In the genomic region with DNA sequence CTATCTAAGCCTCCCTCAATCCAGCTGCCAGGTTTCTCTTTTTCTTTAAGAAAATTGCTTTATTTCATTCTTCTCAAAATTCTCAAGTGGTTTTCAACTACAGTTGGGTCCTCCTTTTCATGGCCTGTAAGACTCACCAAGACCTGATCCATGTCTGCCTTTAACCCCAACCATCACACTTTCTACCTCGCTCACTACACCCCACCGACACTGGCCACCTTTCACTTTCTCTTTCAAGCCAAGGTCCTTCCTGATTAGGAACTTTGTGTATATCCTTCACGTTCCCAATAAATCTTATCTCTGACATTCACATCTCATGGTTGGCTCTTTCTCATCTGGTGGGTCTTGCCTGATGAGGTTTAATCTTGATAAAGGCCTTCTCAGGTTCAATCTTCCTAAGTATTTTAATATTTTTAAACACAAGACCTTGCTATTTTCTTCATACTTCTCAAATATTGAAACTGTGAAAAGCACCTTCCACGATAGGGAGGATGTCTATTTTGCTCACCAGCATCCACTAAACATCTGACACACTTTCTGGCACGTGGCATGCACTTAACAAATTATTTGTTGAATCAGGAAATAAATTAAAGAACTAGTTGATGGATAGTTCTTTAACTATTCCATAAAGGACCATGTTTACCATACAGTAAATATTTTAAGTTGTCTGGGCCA, we compare ENCODE assay signal across 11 cellular contexts.
DNase-seq lines count a peak whose midpoint lies in the region; ATAC-seq and TF ChIP-seq lines count a peak whose summit lies in the region.
"Had no signal": no experiment of that assay in that cellular context is flagged by ENCODE, and none has a peak within 500 bp of the region (broad histone marks: within the 10 kb centered on the region; RNA-seq: fewer than 3 reads in every experiment).

No MANE protein-coding gene starts in this region.

- H3K27me3 Mint-ChIP-seq in T-helper 2 cell treated with Interferon-gamma antibody and Interleukin-4, amounts not matched to agents 5 μg/mL and 100 μg/mL, for 36 hours (ENCODE audit: low read depth), result no peaks in the 10 kb centered on the region

- POLR2A ChIA-PET in GM10248 (lab: Yijun Ruan, JAX), result interaction anchor here (0.6 kb wide), 1 partner anchor 484 kb away, joined by 3 read pairs; no protein-coding TSS in a partner anchor

- peaks cover 0 to 4% (median 0%) of the 10 kb centered on the region in 3 donors for H3K27me3 ChIP-seq in psoas muscle (ENCODE audit: insufficient read depth in 3 of 3, low read length in 2 of 3)

- peak overlapping the region; percentile 63 for H3K27ac Mint-ChIP-seq in T-helper 2 cell treated with Interferon-gamma antibody and Interleukin-4, amounts not matched to agents 5 μg/mL and 100 μg/mL, for 36 hours

- 71 to 79% (median 72%) methylated on average over 5 of the region's 5 CpGs for WGBS in psoas muscle, 3 donors

- ATAC-seq in GM19328 (IDR thresholded peaks at IDR 0.05; ENCODE audit: unreplicated experiment), result peak; percentile 81
- peak; percentile 89 for ATAC-seq in HG03025 (IDR thresholded peaks at IDR 0.05; ENCODE audit: low FRiP score, unreplicated experiment)
- ATAC-seq in psoas muscle, result no peak
- ATAC-seq: sciatic nerve had no signal

- no peaks in the 10 kb centered on the region for H3K36me3 Mint-ChIP-seq in T-helper 2 cell treated with Interferon-gamma antibody and Interleukin-4, amounts not matched to agents 5 μg/mL and 100 μg/mL, for 36 hours (ENCODE audit: low read depth)

- peak; percentile 31 for DNase-seq in GM10248 (ENCODE audit: extremely low spot score)
- no peak for DNase-seq in T-helper 2 cell treated with Interferon-gamma antibody and Interleukin-4, amounts not matched to agents 5 μg/mL and 100 μg/mL, for 36 hours (ENCODE audit: low spot score)
- no peak for DNase-seq in mesenteric fat pad (ENCODE audit: low spot score)
- DNase-seq in HK-2 (ENCODE audit: unreplicated experiment), result no peak
- DNase-seq in HuH-7.5 (ENCODE audit: low spot score), result no peak
- DNase-seq in psoas muscle, result no peak
- DNase-seq: DMS53; effector CD8-positive, alpha-beta T cell had no signal

- no peaks in the 10 kb centered on the region for H3K4me1 ChIP-seq in psoas muscle

- no peaks in the 10 kb centered on the region for H3K36me3 ChIP-seq in psoas muscle (ENCODE audit: insufficient read depth in 1 of 2, low read depth in 1 of 2)

- no peak overlapping the region for H3K4me3 ChIP-seq in psoas muscle

- CTCF ChIA-PET in GM10248 (lab: Yijun Ruan, JAX), result no interaction called here

- peaks cover 4% of the 10 kb centered on the region for H3K4me1 Mint-ChIP-seq in T-helper 2 cell treated with Interferon-gamma antibody and Interleukin-4, amounts not matched to agents 5 μg/mL and 100 μg/mL, for 36 hours (ENCODE audit: low read depth)

- no peak for TF ChIP-seq CTCF in GM10248 (IDR thresholded peaks at IDR 0.05; ENCODE audit: control extremely low read depth, extremely low read depth, low read depth, missing control alignments)
- no peak for TF ChIP-seq CTCF in psoas muscle (IDR thresholded peaks at IDR 0.05)

- no peaks in the 10 kb centered on the region for H3K9me3 Mint-ChIP-seq in T-helper 2 cell treated with Interferon-gamma antibody and Interleukin-4, amounts not matched to agents 5 μg/mL and 100 μg/mL, for 36 hours

- H3K4me3 Mint-ChIP-seq in T-helper 2 cell treated with Interferon-gamma antibody and Interleukin-4, amounts not matched to agents 5 μg/mL and 100 μg/mL, for 36 hours, result peak overlapping the region; percentile 56

- no peak overlapping the region for H3K27ac ChIP-seq in psoas muscle

- H3K9me3 ChIP-seq in psoas muscle, result no peaks in the 10 kb centered on the region

- intact Hi-C loops in psoas muscle (cut with DNase I), result no loop called here

Comparison
In these comparisons a context has a peak if more than half of its experiments do, and no peak if none do; other contexts are left out.
1. ATAC-seq: peak in GM19328 (single experiment) and HG03025 (single experiment); none in psoas muscle (0 of 4).